17 cellular contexts compared by ENCODE assay signal in the genomic region with DNA sequence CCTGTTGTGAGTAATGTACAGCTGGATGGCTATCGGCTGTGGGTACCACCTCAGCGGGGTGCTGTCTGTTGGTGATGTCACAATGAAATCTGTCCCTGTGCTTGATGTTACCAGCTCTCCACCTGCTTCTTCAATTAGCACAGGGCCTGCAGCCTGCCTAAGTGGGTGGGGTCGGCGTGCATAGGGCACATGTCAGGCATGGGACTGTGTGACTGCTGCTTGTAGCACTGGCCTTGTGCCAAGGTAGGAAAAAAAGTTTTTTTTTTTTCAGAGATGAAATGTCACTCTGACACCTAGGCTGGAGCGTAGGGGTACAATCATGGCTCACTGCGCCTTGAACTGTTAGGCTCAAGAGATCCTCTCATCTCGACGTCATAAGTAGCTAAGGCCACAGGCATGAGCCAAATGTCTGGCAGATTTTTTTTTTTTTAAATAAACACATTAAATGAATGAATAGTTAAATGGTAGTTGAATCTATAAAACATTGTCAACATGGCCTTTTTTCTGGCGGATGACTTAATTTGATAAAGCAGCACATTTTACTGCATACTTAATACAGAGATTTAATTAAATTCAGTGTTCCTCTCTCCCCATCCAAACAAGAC.
"Had no signal": no experiment of that assay in that cellular context is flagged by ENCODE, and none has a peak within 500 bp of the region (broad histone marks: within the 10 kb centered on the region; RNA-seq: fewer than 3 reads in every experiment).

No MANE protein-coding gene starts in this region.

- H3K9me3 ChIP-seq: gastroesophageal sphincter, ovary, right lobe of liver, stomach, thoracic aorta had no signal

- H2AFZ ChIP-seq: hepatocyte had no signal

- H3K4me3 ChIP-seq: gastroesophageal sphincter, hepatocyte, ovary, right lobe of liver, stomach, thoracic aorta had no signal

- H3K4me2 ChIP-seq: hepatocyte had no signal

- H3K27ac ChIP-seq: epithelial cell of prostate, gastroesophageal sphincter, hepatocyte, ovary, right lobe of liver, stomach, thoracic aorta had no signal

- H3K4me1 ChIP-seq: right lobe of liver had no signal

- DNase-seq: activated CD4-positive, alpha-beta T cell treated with anti-CD3 and anti-CD28 coated beads, Interleukin-2, amount 50 U/mL, for 48 hours; activated CD4-positive, CD25-positive, alpha-beta regulatory T cell treated with anti-CD3 and anti-CD28 coated beads, Interleukin-2, amount 50 U/mL, for 72 hours; activated CD8-positive, alpha-beta memory T cell treated with anti-CD3 and anti-CD28 coated beads, Interleukin-2, amount 10 ng/mL, durations not matched to agents 7 days and 5 days; activated effector memory CD4-positive, alpha-beta T cell treated with Interleukin-2 at 50 U/mL for 16 hours; activated naive CD4-positive, alpha-beta T cell treated with anti-CD3 and anti-CD28 coated beads, Interleukin-2, amount 50 U/mL, for 16 hours; activated T-cell treated with anti-CD3 and anti-CD28 coated beads, Interleukin-2, amount 50 U/mL, for 1 hour; dermis blood vessel endothelial cell; effector memory CD8-positive, alpha-beta T cell; islet precursor cell; ovary; right lobe of liver; stimulated activated CD4-positive, alpha-beta T cell treated with anti-CD3 and anti-CD28 coated beads, Interleukin-1b, Interleukin-23, amount 100 ng/mL, for 48 hours; stomach had no signal

- H3K36me3 ChIP-seq: gastroesophageal sphincter, ovary, right lobe of liver, stomach, thoracic aorta had no signal

- H3K27me3 ChIP-seq: gastroesophageal sphincter, hepatocyte, ovary, right lobe of liver, stomach had no signal

- H3K79me2 ChIP-seq: hepatocyte had no signal
